Comparison of ENCODE assay signal across 8 cellular contexts in genomic region chr17:76266244-76266938, GRCh38. TPM values are rescaled to one million over a fixed set of nuclear protein-coding genes. Genes with fewer than 3 reads are reported as not detected.
DNase-seq lines count a peak whose midpoint lies in the region; ATAC-seq and TF ChIP-seq lines count a peak whose summit lies in the region.

No MANE protein-coding gene starts in this region.

- H3K9me3 ChIP-seq in NT2/D1 (ENCODE audit: insufficient read depth, low read length) (no peaks in the 10 kb centered on the region), mononuclear cell (ENCODE audit: low read depth, low read length) (no peaks in the 10 kb centered on the region)

- DNase-seq in NT2/D1 (ENCODE audit: low read depth, low spot score) (no peak), choroid plexus epithelial cell (ENCODE audit: low read depth) (peak; percentile 52), superior temporal gyrus (ENCODE audit: extremely low spot score) (no peak), iPS-NIHi7 (ENCODE audit: extremely low spot score) (no peak)
- DNase-seq in activated effector memory CD4-positive, alpha-beta T cell treated with Interleukin-2 at 50 U/mL for 16 hours: no peak

- TF ChIP-seq CTCF in GM12875 (IDR thresholded peaks at IDR 0.05; ENCODE audit: borderline replicate concordance, insufficient read depth, low read depth, low read length) (no peak), choroid plexus epithelial cell (conservative IDR thresholded peaks at IDR 0.05; ENCODE audit: low read depth, low read length) (no peak)

- peak overlapping the region; percentile 70 for H3K4me3 ChIP-seq in GM12875 (ENCODE audit: low read depth, low read length)
- peak overlapping the region; percentile 78 for H3K4me3 ChIP-seq in NT2/D1 (ENCODE audit: insufficient read length, low read depth)
- peak overlapping the region; percentile 85 for H3K4me3 ChIP-seq in choroid plexus epithelial cell (ENCODE audit: low read depth, low read length)
- H3K4me3 ChIP-seq in mononuclear cell (ENCODE audit: low read length): peak overlapping the region; percentile 83

- peaks cover 14% of the 10 kb centered on the region for H3K36me3 ChIP-seq in NT2/D1 (ENCODE audit: insufficient read depth, insufficient read length, low read length)

- H3K4me1 ChIP-seq in NT2/D1 (ENCODE audit: insufficient read depth, insufficient read length): peaks cover 20% of the 10 kb centered on the region
- peaks cover 79% of the 10 kb centered on the region for H3K4me1 ChIP-seq in mononuclear cell (ENCODE audit: insufficient read depth, low read length)

- H3K27me3 ChIP-seq in NT2/D1 (ENCODE audit: insufficient read depth, insufficient read length) (no peaks in the 10 kb centered on the region), mononuclear cell (ENCODE audit: insufficient read depth, low read length) (no peaks in the 10 kb centered on the region)

- no peak for ATAC-seq in GM21528 (IDR thresholded peaks at IDR 0.05; ENCODE audit: low FRiP score, unreplicated experiment)

- H3K9ac ChIP-seq in NT2/D1 (ENCODE audit: insufficient read length, low read depth): peak overlapping the region; percentile 84

RNA-seq across cellular contexts. Expression of gene UBALD2, which starts 1.2 kb away (rescaled TPM):
- 35.3 TPM for total RNA-seq in mononuclear cell

RNA-seq across cellular contexts. Expression of gene RNF157, which starts 26.1 kb away (rescaled TPM):
- total RNA-seq in mononuclear cell: 19.1 TPM

RNA-seq across cellular contexts. Expression of gene QRICH2, which starts 41.7 kb away (rescaled TPM):
- 1.2 TPM for total RNA-seq in mononuclear cell
